ENCODE assay signal across 3 cellular contexts in the genomic region with DNA sequence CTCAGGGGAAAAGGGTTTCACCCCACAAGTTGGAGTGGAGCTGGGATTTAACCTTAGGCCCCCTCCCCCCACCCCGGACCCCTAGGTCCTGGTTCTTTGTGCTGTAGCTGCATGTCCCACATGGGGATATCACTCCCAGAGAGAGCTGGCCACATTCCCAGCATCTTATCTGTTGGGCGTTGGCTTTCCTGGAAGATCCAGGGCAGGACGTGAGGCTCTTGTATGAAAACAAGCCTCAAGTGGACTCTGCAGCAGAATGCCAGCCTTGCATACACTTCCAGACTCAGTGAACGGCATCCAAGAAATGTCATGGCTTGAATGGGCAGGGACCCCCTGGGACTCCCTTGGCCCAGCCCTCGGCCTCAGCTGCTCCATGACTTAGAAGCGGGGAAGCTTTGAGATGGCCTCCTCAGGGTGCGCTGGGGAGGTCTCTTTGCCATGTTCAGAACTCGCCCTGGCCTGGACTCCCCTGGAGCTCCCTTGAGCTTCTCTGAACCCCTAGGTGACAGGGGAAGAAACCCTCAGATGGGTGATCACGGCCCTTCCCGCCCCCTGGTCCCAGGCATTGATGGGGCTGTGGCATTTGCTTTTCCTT. TPM values are rescaled to one million over a fixed set of nuclear protein-coding genes. Genes with fewer than 3 reads are reported as not detected.
"Had no signal": no experiment of that assay in that cellular context is flagged by ENCODE, and none has a peak within 500 bp of the region (broad histone marks: within the 10 kb centered on the region; RNA-seq: fewer than 3 reads in every experiment).

No MANE protein-coding gene starts in this region.

RNA-seq across cellular contexts. Expression of a gene that starts 29.4 kb away (rescaled TPM):
- total RNA-seq: activated naive CD4-positive, alpha-beta T cell treated with anti-CD3 and anti-CD28 coated beads for 36 hours; activated naive CD8-positive, alpha-beta T cell treated with anti-CD3 and anti-CD28 coated beads, Interleukin-2, amount 10 ng/mL, durations not matched to agents 7 days and 5 days had no signal
- polyA plus RNA-seq: naive thymus-derived CD4-positive, alpha-beta T cell had no signal
